ENCODE assay signal across 8 cellular contexts in the genomic region with DNA sequence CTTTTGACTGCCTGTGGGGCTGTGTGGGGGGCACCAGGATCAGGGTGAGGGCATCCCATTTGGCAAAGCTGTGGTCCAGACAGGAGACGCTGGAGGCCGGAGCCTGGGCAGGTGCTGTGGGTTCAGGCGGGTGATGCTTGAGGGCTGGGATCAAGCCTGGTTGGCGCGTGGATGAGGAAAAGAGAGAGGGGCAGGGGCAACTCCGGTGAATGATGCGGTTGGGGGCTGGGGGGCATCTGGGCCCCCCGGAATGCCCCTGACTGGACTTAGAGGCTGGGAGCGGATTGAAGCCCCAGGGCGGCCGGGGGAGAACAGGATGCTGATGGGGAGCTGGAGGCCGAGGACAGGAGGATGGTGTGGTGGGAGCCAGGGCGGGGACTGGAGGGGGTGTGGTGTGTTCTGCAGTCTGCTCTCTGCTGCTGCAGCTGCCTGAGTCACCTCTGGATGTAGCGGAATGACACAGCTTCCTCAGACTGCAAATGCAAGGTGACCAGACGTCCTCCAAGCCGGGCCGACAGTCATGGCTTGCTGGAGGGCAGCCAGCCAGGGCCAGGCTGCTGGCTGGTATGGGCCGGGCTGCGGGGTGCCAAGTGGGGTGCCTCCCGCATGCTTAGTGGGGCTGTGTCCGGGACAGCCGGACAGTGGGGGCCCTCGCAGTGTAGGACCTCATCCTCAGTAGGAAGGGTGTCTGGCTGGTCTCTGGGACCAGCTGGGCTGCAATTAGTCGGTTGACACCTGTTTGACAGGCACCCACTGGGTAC. TPM values are rescaled to one million over a fixed set of nuclear protein-coding genes. Genes with fewer than 3 reads are reported as not detected.
A peak's percentile ranks its signal among the peaks of the same experiment; 100 is the strongest.
DNase-seq lines count a peak whose midpoint lies in the region; ATAC-seq and TF ChIP-seq lines count a peak whose summit lies in the region.

No MANE protein-coding gene starts in this region.

- ATAC-seq in mucosa of descending colon (peak; percentile 6), aorta (ENCODE audit: low FRiP score) (no peak)

- DNase-seq in activated T-cell treated with anti-CD3 and anti-CD28 coated beads for 24 hours (ENCODE audit: low read depth) (peak; percentile 28), activated T-cell treated with anti-CD3 and anti-CD28 coated beads for 4 hours (no peak), RKO (ENCODE audit: low spot score) (peak; percentile 97), colonic mucosa (no peak), mucosa of descending colon (peak in 2 of 3 donors; percentile 56 to 75), aorta (peak; percentile 83 to 90), pons (ENCODE audit: low spot score) (no peak), NOMO-1 treated with dmso at 0.1 percent for 144 hours (lab: John Stamatoyannopoulos, UW; ENCODE audit: unreplicated experiment) (no peak)

- H3K27me3 ChIP-seq in colonic mucosa: no peaks in the 10 kb centered on the region
- no peaks in the 10 kb centered on the region for H3K27me3 ChIP-seq in aorta (ENCODE audit: control insufficient read depth in 1 of 2, insufficient read depth in 2 of 2, low read length in 1 of 2)

- intact Hi-C loops in colonic mucosa (cut with DNase I) (no loop called here), mucosa of descending colon (cut with DNase I, micrococcal nuclease) (no loop called here), aorta (cut with DNase I) (no loop called here)

- H3K9me3 ChIP-seq in colonic mucosa (no peaks in the 10 kb centered on the region), mucosa of descending colon (no peaks in the 10 kb centered on the region), aorta (ENCODE audit: control insufficient read depth, low read length) (no peaks in the 10 kb centered on the region)

- WGBS in aorta, 2 donors: 46 to 50% methylated on average over 24 of the region's 24 CpGs

- peak overlapping the region; percentile 100 for H3K27ac ChIP-seq in colonic mucosa
- H3K27ac ChIP-seq in aorta (ENCODE audit: low read depth in 1 of 2, low read length in 2 of 2): peak overlapping the region; percentile 89 to 98

- H3K4me3 ChIP-seq in colonic mucosa: peak overlapping the region; percentile 52
- no peak overlapping the region for H3K4me3 ChIP-seq in mucosa of descending colon
- no peak overlapping the region for H3K4me3 ChIP-seq in aorta (ENCODE audit: low read length in 2 of 2)

- H3K9ac ChIP-seq in colonic mucosa (ENCODE audit: low read depth in 2 of 2, low read length in 2 of 2): peak overlapping the region; percentile 59 to 91

- H3K4me1 ChIP-seq in colonic mucosa: peaks cover 22% of the 10 kb centered on the region
- H3K4me1 ChIP-seq in mucosa of descending colon (ENCODE audit: low read depth): peaks cover 48% of the 10 kb centered on the region
- no peaks in the 10 kb centered on the region for H3K4me1 ChIP-seq in aorta (ENCODE audit: control insufficient read depth in 1 of 2, insufficient read depth in 2 of 2, low read length in 2 of 2)

- no peak for TF ChIP-seq CTCF in colonic mucosa (IDR thresholded peaks at IDR 0.05)
- TF ChIP-seq CTCF in mucosa of descending colon (IDR thresholded peaks at IDR 0.05): no peak

- no peaks in the 10 kb centered on the region for H3K36me3 ChIP-seq in colonic mucosa
- no peaks in the 10 kb centered on the region for H3K36me3 ChIP-seq in mucosa of descending colon (ENCODE audit: low read depth)
- H3K36me3 ChIP-seq in aorta (ENCODE audit: control insufficient read depth in 1 of 2, insufficient read depth in 2 of 2, low read length in 1 of 2): no peaks in the 10 kb centered on the region

RNA-seq across cellular contexts. Expression of gene MAFK, which starts 3.2 kb away (rescaled TPM):
- total RNA-seq in colonic mucosa (10 to 100 TPM; 30.7 to 42.4 TPM), mucosa of descending colon (10 to 100 TPM; 43.6 to 66.2 (median 52.2) TPM), aorta (100 to 1,000 TPM in 1 of 2 donors, 10 to 100 TPM in 1; 86.3 to 131 TPM)
- polyA plus RNA-seq in aorta: 100 to 1,000 TPM in 1 of 2 donors, 10 to 100 TPM in 1; 85.4 to 106 TPM

RNA-seq across cellular contexts. Expression of gene TMEM184A, which starts 22.3 kb away (rescaled TPM):
- total RNA-seq in colonic mucosa (10 to 100 TPM; 35.8 to 54.3 TPM), mucosa of descending colon (10 to 100 TPM; 36.7 to 87.9 (median 66.0) TPM), aorta (under 1 TPM in 1 of 2 donors, not detected in 1; 0.06 TPM)
- polyA plus RNA-seq in aorta: 1 to 10 TPM in 1 of 2 donors, under 1 TPM in 1; 0.84 to 6.1 TPM

RNA-seq across cellular contexts. Expression of gene INTS1, which starts 29.6 kb away (rescaled TPM):
- total RNA-seq in colonic mucosa (100 to 1,000 TPM in 1 of 2 donors, 10 to 100 TPM in 1; 61.0 to 141 TPM), mucosa of descending colon (10 to 100 TPM; 79.6 to 94.3 (median 88.0) TPM), aorta (10 to 100 TPM; 56.4 to 77.9 TPM)
- polyA plus RNA-seq in aorta: 100 to 1,000 TPM in 1 of 2 donors, 10 to 100 TPM in 1; 17.2 to 109 TPM

RNA-seq across cellular contexts. Expression of gene PSMG3, which starts 36.1 kb away (rescaled TPM):
- 10 to 100 TPM; 28.7 to 45.8 TPM for total RNA-seq in colonic mucosa
- total RNA-seq in mucosa of descending colon: 10 to 100 TPM; 22.6 to 26.0 (median 22.9) TPM
- total RNA-seq in aorta: 10 to 100 TPM; 14.1 to 18.9 TPM
- polyA plus RNA-seq in aorta: 10 to 100 TPM; 42.9 to 45.2 TPM

Comparison
In these comparisons a context has a peak if more than half of its experiments do, and no peak if none do; other contexts are left out.
1. DNase-seq: peak in activated T-cell treated with anti-CD3 and anti-CD28 coated beads for 24 hours (single experiment), RKO (single experiment), mucosa of descending colon (2 of 3) and aorta (2 of 2); none in activated T-cell treated with anti-CD3 and anti-CD28 coated beads for 4 hours (single experiment), colonic mucosa (single experiment), pons (single experiment) and NOMO-1 treated with dmso at 0.1 percent for 144 hours (single experiment).
2. RNA of gene TMEM184A, which starts 22.3 kb away (total RNA-seq): 36.7 to 87.9 TPM in mucosa of descending colon and 35.8 to 54.3 TPM in colonic mucosa; 0.06 TPM in aorta; every median in the first group is over 10 times any median in the second.